Comparison of ENCODE assay signal across 7 cellular contexts in genomic region chr14:56580317-56580711, GRCh38. TPM values are rescaled to one million over a fixed set of nuclear protein-coding genes. Genes with fewer than 3 reads are reported as not detected.
DNase-seq lines count a peak whose midpoint lies in the region; ATAC-seq and TF ChIP-seq lines count a peak whose summit lies in the region.

No MANE protein-coding gene starts in this region.

- no peaks in the 10 kb centered on the region for H3K27me3 Mint-ChIP-seq in natural killer cell treated with Interleukin-12 subunit alpha and Interleukin-12 subunit beta and Interleukin-15 and Interleukin-18, amount 100 ng/mL, for 72 hours

- no peak for DNase-seq in NB4 (ENCODE audit: low read depth)
- DNase-seq in choroid plexus epithelial cell (ENCODE audit: low read depth): no peak
- no peak for DNase-seq in natural killer cell treated with Interleukin-12 subunit alpha and Interleukin-12 subunit beta and Interleukin-15 and Interleukin-18, amount 100 ng/mL, for 72 hours (ENCODE audit: low spot score)
- DNase-seq in stimulated activated CD4-positive, alpha-beta T cell treated with anti-CD3 and anti-CD28 coated beads, Interleukin-4, amount 100 ng/mL, for 1 hour: no peak
- DNase-seq in inferior parietal cortex (ENCODE audit: extremely low spot score): no peak

- no peak for TF ChIP-seq CTCF in NB4 (IDR thresholded peaks at IDR 0.05; ENCODE audit: low read depth, low read length)
- no peak for TF ChIP-seq CTCF in choroid plexus epithelial cell (conservative IDR thresholded peaks at IDR 0.05; ENCODE audit: low read depth, low read length)

- peak overlapping the region; percentile 79 to 90 for H3K27ac Mint-ChIP-seq in natural killer cell treated with Interleukin-12 subunit alpha and Interleukin-12 subunit beta and Interleukin-15 and Interleukin-18, amount 100 ng/mL, for 72 hours

- H3K9me3 Mint-ChIP-seq in natural killer cell treated with Interleukin-12 subunit alpha and Interleukin-12 subunit beta and Interleukin-15 and Interleukin-18, amount 100 ng/mL, for 72 hours: no peaks in the 10 kb centered on the region

- no peaks in the 10 kb centered on the region for H3K36me3 Mint-ChIP-seq in natural killer cell treated with Interleukin-12 subunit alpha and Interleukin-12 subunit beta and Interleukin-15 and Interleukin-18, amount 100 ng/mL, for 72 hours

- peak overlapping the region; percentile 98 for H3K4me3 Mint-ChIP-seq in natural killer cell treated with Interleukin-12 subunit alpha and Interleukin-12 subunit beta and Interleukin-15 and Interleukin-18, amount 100 ng/mL, for 72 hours

- H3K4me3 ChIP-seq in NB4 (ENCODE audit: low read depth, low read length) (peak overlapping the region; percentile 95), choroid plexus epithelial cell (ENCODE audit: low read depth, low read length) (peak overlapping the region; percentile 94)

- peak; percentile 9 for ATAC-seq in GM19452 (IDR thresholded peaks at IDR 0.05; ENCODE audit: unreplicated experiment)
- ATAC-seq in natural killer cell treated with Interleukin-12 subunit alpha and Interleukin-12 subunit beta and Interleukin-15 and Interleukin-18, amount 100 ng/mL, for 72 hours: no peak
- ATAC-seq in HG02885 (IDR thresholded peaks at IDR 0.05; ENCODE audit: poor library complexity, unreplicated experiment): no peak

- H3K4me1 Mint-ChIP-seq in natural killer cell treated with Interleukin-12 subunit alpha and Interleukin-12 subunit beta and Interleukin-15 and Interleukin-18, amount 100 ng/mL, for 72 hours (ENCODE audit: low read depth in 2 of 2): peaks cover 27 to 34% of the 10 kb centered on the region in 2 donors

- no peak for TF ChIP-seq POLR2A in NB4 (IDR thresholded peaks at IDR 0.05; ENCODE audit: extremely low read depth, insufficient read length)

RNA-seq across cellular contexts. Expression of gene TMEM260, which starts 0.7 kb away (rescaled TPM):
- 10 to 100 TPM; 19.8 to 26.5 TPM for total RNA-seq in natural killer cell treated with Interleukin-12 subunit alpha and Interleukin-12 subunit beta and Interleukin-15 and Interleukin-18, amount 100 ng/mL, for 72 hours
